1 cellular context compared by ENCODE assay signal in the genomic region with DNA sequence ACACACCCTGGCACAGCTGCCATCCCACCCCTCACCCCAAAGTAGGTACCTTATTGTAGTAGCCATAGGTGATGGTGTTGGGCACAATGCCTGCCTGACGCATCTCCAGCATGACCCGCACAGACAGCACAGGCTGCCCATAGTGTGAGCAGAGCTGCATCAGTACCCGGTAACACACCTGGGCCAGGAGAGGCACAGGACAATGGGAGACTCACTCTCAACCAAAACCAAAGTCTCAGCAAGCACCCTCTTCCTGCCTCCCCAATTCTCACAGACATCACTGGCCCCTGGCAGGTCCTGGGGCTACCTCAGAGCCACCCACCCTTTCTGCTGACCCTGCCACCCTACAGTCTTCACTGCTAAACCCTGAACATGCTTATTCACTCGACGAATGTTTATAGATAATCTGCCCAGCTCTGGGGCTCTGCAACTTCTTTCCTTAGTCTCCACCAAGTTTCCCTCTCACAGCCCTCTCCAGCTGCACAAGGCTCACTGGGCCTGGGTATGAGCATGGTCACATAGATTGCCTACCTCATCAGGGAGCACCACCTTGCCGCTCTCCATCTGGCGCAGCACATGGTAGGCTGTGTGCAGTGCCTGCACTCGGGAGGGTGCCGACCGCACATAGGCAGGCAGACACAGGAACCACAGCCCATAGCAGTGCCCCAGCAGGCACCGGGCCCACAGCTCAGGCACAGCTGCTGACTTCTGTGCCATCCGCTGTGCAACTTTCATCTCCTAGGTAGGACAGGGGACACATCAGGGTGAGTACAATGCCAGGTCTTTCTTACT.
TF ChIP-seq lines count a peak whose summit lies in the region.

No MANE protein-coding gene starts in this region.

TF ChIP-seq in GM12878, 131 proteins besides CTCF, POLR2A, EP300 and RAD21:
- TF ChIP-seq BRCA1 (IDR thresholded peaks at IDR 0.05; ENCODE audit: low read depth, low read length): no peak
